ENCODE assay signal across 10 cellular contexts in the genomic region with DNA sequence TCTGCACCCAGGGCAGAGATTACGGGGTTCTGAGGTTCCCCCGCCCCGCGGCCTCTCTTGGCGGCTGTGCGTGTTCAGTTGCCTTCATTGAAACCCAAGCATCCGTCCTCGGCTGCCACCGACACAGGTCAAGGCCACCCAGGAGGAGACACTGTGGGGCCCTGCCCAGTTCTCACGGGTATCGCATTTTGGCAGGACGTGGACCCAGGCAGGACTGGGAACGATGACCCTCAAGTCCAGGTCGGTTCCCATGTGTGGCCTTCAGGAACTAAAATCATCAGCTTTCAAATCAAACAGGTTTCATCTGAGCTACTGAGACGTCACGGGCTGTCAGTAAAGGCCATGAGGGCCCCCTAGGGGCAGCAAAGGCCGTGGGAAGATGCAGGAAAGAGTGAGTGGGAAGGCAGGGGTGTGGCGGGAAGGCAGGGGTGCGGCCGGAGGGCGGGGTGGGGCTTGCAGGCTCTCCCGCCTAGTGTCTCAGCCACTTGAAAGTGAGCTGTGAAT. TPM values are rescaled to one million over a fixed set of nuclear protein-coding genes. Genes with fewer than 3 reads are reported as not detected.
A peak's percentile ranks its signal among the peaks of the same experiment; 100 is the strongest.
DNase-seq lines count a peak whose midpoint lies in the region; ATAC-seq and TF ChIP-seq lines count a peak whose summit lies in the region.
"Had no signal": no experiment of that assay in that cellular context is flagged by ENCODE, and none has a peak within 500 bp of the region (broad histone marks: within the 10 kb centered on the region; RNA-seq: fewer than 3 reads in every experiment).

No MANE protein-coding gene starts in this region.

- H3K36me3 ChIP-seq in HEK293 (ENCODE audit: control insufficient read depth in 2 of 2, insufficient read depth in 1 of 2, low read length in 2 of 2) = no peaks in the 10 kb centered on the region

- H3K4me1 ChIP-seq in HEK293 (ENCODE audit: control insufficient read depth, insufficient read depth, low read length) = no peaks in the 10 kb centered on the region

- no peak overlapping the region for H3K27ac Mint-ChIP-seq in activated CD4-positive, alpha-beta memory T cell treated with anti-CD3 and anti-CD28 coated beads, Interleukin-2, amount 10 ng/mL, durations not matched to agents 7 days and 5 days
- peak overlapping the region; percentile 93 for H3K27ac Mint-ChIP-seq in nephron progenitor cell
- H3K27ac Mint-ChIP-seq: memory B cell had no signal

- H3K27me3 Mint-ChIP-seq in activated CD4-positive, alpha-beta memory T cell treated with anti-CD3 and anti-CD28 coated beads, Interleukin-2, amount 10 ng/mL, durations not matched to agents 7 days and 5 days = no peaks in the 10 kb centered on the region
- peaks cover 8% of the 10 kb centered on the region for H3K27me3 Mint-ChIP-seq in nephron progenitor cell (ENCODE audit: low read depth, poor library complexity)

- H3K36me3 Mint-ChIP-seq in activated CD4-positive, alpha-beta memory T cell treated with anti-CD3 and anti-CD28 coated beads, Interleukin-2, amount 10 ng/mL, durations not matched to agents 7 days and 5 days (ENCODE audit: low read depth) = no peaks in the 10 kb centered on the region
- H3K36me3 Mint-ChIP-seq in nephron progenitor cell (ENCODE audit: low read depth) = no peaks in the 10 kb centered on the region
- H3K36me3 Mint-ChIP-seq: memory B cell had no signal

- no peak overlapping the region for H3K4me3 Mint-ChIP-seq in activated CD4-positive, alpha-beta memory T cell treated with anti-CD3 and anti-CD28 coated beads, Interleukin-2, amount 10 ng/mL, durations not matched to agents 7 days and 5 days
- no peak overlapping the region for H3K4me3 Mint-ChIP-seq in nephron progenitor cell
- H3K4me3 Mint-ChIP-seq: memory B cell had no signal

- POLR2A ChIA-PET in HEK293 (lab: Yijun Ruan, JAX) = no interaction called here
- POLR2A ChIA-PET in activated CD4-positive, alpha-beta memory T cell treated with anti-CD3 and anti-CD28 coated beads, Interleukin-2, amount 10 ng/mL, durations not matched to agents 7 days and 5 days (lab: Charles Lee) = interaction anchor here (1.6 kb wide), 1 partner anchor 51 kb away, joined by 3 read pairs; no protein-coding TSS in a partner anchor

- no peak overlapping the region for H3K4me3 ChIP-seq in HEK293 (ENCODE audit: low read depth, low read length)

- TF ChIP-seq CTCF in HEK293 (tag by site-specific recombination; IDR thresholded peaks at IDR 0.05) (no peak), nephron progenitor cell (IDR thresholded peaks at IDR 0.05) (peak; percentile 7)

- H3K9me3 Mint-ChIP-seq in activated CD4-positive, alpha-beta memory T cell treated with anti-CD3 and anti-CD28 coated beads, Interleukin-2, amount 10 ng/mL, durations not matched to agents 7 days and 5 days = no peaks in the 10 kb centered on the region
- H3K9me3 Mint-ChIP-seq in nephron progenitor cell = no peaks in the 10 kb centered on the region
- H3K9me3 Mint-ChIP-seq: memory B cell had no signal

- no peak overlapping the region for H3K27ac ChIP-seq in HEK293 (ENCODE audit: extremely low read depth, low read depth, low read length)

- H3K9me3 ChIP-seq in HEK293 (ENCODE audit: control insufficient read depth, insufficient read depth, low read depth, low read length) = no peaks in the 10 kb centered on the region

- DNase-seq in Daoy (ENCODE audit: low read depth) = peak; percentile 54
- DNase-seq in activated CD4-positive, alpha-beta memory T cell treated with anti-CD3 and anti-CD28 coated beads, Interleukin-2, amount 10 ng/mL, durations not matched to agents 7 days and 5 days = peak; percentile 36
- DNase-seq in nephron progenitor cell = peak; percentile 55
- DNase-seq: effector memory CD4-positive, alpha-beta T cell had no signal

- CTCF ChIA-PET in HEK293 (lab: Yijun Ruan, JAX) = interaction anchor here (0.5 to 1.2 kb wide), 3 partner anchors 16 to 344 kb away, joined by 3 read pairs; no protein-coding TSS in a partner anchor
- CTCF ChIA-PET in activated CD4-positive, alpha-beta memory T cell treated with anti-CD3 and anti-CD28 coated beads, Interleukin-2, amount 10 ng/mL, durations not matched to agents 7 days and 5 days (lab: Charles Lee) = interaction anchor here (1.4 kb wide), 1 partner anchor 49 kb away, joined by 8 read pairs; a partner anchor contains a TSS

- peaks cover 32% of the 10 kb centered on the region for H3K4me1 Mint-ChIP-seq in activated CD4-positive, alpha-beta memory T cell treated with anti-CD3 and anti-CD28 coated beads, Interleukin-2, amount 10 ng/mL, durations not matched to agents 7 days and 5 days
- peaks cover 76% of the 10 kb centered on the region for H3K4me1 Mint-ChIP-seq in nephron progenitor cell

- ATAC-seq in GM19351 (IDR thresholded peaks at IDR 0.05; ENCODE audit: unreplicated experiment) (no peak), GM21515 (IDR thresholded peaks at IDR 0.05; ENCODE audit: unreplicated experiment) (no peak), GM19035 (IDR thresholded peaks at IDR 0.05; ENCODE audit: unreplicated experiment) (no peak), GM18867 (IDR thresholded peaks at IDR 0.05; ENCODE audit: unreplicated experiment) (no peak)

TF ChIP-seq in HEK293, 187 proteins besides CTCF, POLR2A, EP300 and RAD21:
- TF ChIP-seq ZFHX2 (tag by site-specific recombination; conservative IDR thresholded peaks at IDR 0.05) (peak; percentile 58), SCRT2 (tag by site-specific recombination; IDR thresholded peaks at IDR 0.05) (peak; percentile 54), EGR2 (tag by site-specific recombination; IDR thresholded peaks at IDR 0.05; ENCODE audit: low read depth) (peak; percentile 60; the same call in 1 of the 2 replicates), ZNF133 (tag by site-specific recombination; IDR thresholded peaks at IDR 0.05) (no peak), KLF1 (tag by site-specific recombination; IDR thresholded peaks at IDR 0.05) (peak; percentile 97), KLF9 (tag by site-specific recombination; IDR thresholded peaks at IDR 0.05; ENCODE audit: low read depth) (0 out of 2 replicates have a peak, but pooled peaks have one; percentile 13)
- TF ChIP-seq, protein P1, sequence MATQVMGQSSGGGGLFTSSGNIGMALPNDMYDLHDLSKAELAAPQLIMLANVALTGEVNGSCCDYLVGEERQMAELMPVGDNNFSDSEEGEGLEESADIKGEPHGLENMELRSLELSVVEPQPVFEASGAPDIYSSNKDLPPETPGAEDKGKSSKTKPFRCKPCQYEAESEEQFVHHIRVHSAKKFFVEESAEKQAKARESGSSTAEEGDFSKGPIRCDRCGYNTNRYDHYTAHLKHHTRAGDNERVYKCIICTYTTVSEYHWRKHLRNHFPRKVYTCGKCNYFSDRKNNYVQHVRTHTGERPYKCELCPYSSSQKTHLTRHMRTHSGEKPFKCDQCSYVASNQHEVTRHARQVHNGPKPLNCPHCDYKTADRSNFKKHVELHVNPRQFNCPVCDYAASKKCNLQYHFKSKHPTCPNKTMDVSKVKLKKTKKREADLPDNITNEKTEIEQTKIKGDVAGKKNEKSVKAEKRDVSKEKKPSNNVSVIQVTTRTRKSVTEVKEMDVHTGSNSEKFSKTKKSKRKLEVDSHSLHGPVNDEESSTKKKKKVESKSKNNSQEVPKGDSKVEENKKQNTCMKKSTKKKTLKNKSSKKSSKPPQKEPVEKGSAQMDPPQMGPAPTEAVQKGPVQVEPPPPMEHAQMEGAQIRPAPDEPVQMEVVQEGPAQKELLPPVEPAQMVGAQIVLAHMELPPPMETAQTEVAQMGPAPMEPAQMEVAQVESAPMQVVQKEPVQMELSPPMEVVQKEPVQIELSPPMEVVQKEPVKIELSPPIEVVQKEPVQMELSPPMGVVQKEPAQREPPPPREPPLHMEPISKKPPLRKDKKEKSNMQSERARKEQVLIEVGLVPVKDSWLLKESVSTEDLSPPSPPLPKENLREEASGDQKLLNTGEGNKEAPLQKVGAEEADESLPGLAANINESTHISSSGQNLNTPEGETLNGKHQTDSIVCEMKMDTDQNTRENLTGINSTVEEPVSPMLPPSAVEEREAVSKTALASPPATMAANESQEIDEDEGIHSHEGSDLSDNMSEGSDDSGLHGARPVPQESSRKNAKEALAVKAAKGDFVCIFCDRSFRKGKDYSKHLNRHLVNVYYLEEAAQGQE (tag by site-specific recombination; IDR thresholded peaks at IDR 0.05) = no peak

RNA-seq across cellular contexts. Expression of a gene that starts 7.0 kb away (rescaled TPM):
- total RNA-seq in Daoy (2014; rRNA removed; shearing (Covaris generic)) = 28.3 and 31.8 TPM in 2 replicates
- total RNA-seq in activated CD4-positive, alpha-beta memory T cell treated with anti-CD3 and anti-CD28 coated beads, Interleukin-2, amount 10 ng/mL, durations not matched to agents 7 days and 5 days = 10 to 100 TPM; 24.1 to 25.5 TPM

RNA-seq across cellular contexts. Expression of a gene that starts 49.8 kb away (rescaled TPM):
- 7.4 and 32.3 TPM in 2 replicates for total RNA-seq in Daoy (2014; rRNA removed; shearing (Covaris generic))
- 1 to 10 TPM; 9.0 to 9.5 TPM for total RNA-seq in activated CD4-positive, alpha-beta memory T cell treated with anti-CD3 and anti-CD28 coated beads, Interleukin-2, amount 10 ng/mL, durations not matched to agents 7 days and 5 days

RNA-seq across cellular contexts. Expression of a gene that starts 50.1 kb away (rescaled TPM):
- total RNA-seq in Daoy (2014; rRNA removed; shearing (Covaris generic)) = 16.5 and 19.3 TPM in 2 replicates
- 10 to 100 TPM; 43.0 to 46.0 TPM for total RNA-seq in activated CD4-positive, alpha-beta memory T cell treated with anti-CD3 and anti-CD28 coated beads, Interleukin-2, amount 10 ng/mL, durations not matched to agents 7 days and 5 days
